Comparison of ENCODE assay signal across 14 cellular contexts in the genomic region with DNA sequence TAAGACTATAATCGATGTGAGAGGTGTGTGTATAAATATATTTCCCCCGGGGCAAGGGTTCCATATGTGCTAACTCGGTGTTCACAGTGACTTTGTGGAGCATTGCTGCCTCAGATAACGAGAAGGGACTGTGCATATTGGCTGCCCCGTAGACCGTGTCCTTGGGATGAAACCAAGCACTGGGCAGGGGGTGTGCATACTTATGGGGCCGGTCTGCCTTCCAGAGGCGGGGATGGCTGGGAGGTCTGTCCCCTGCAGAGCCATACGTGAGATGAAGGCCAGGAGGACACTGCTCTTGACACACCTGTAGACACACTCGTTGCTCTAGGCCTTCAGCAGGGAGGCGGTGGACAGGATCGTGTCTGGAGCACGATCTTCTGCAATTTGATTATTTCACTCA.
"Had no signal": no experiment of that assay in that cellular context is flagged by ENCODE, and none has a peak within 500 bp of the region (broad histone marks: within the 10 kb centered on the region; RNA-seq: fewer than 3 reads in every experiment).

No MANE protein-coding gene starts in this region.

- H3K36me3 ChIP-seq: esophagus muscularis mucosa, left ventricle myocardium inferior, thyroid gland had no signal

- H3K9me3 ChIP-seq: esophagus muscularis mucosa, left ventricle myocardium inferior, thyroid gland had no signal

- H3K27ac ChIP-seq: esophagus muscularis mucosa, left ventricle myocardium inferior, thyroid gland, VCaP had no signal

- H3K4me3 ChIP-seq: esophagus muscularis mucosa, left ventricle myocardium inferior, thyroid gland had no signal

- ATAC-seq: activated CD4-positive, alpha-beta T cell treated with anti-CD3 and anti-CD28 coated beads for 36 hours; activated T-helper 17 cell treated with anti-CD3 and anti-CD28 coated beads, Interleukin-2, amount 50 U/mL, for 72 hours; stimulated activated naive CD8-positive, alpha-beta T cell treated with anti-CD3 and anti-CD28 coated beads, Interleukin-15, amount 100 ng/mL, for 72 hours; T-cell had no signal

- H3K4me1 ChIP-seq: esophagus muscularis mucosa, left ventricle myocardium inferior, thyroid gland had no signal

- DNase-seq: activated CD4-positive, alpha-beta T cell treated with anti-CD3 and anti-CD28 coated beads for 36 hours; activated naive CD4-positive, alpha-beta T cell treated with anti-CD3 and anti-CD28 coated beads, Interleukin-2, amount 10 ng/mL, durations not matched to agents 7 days and 5 days; cerebellar nuclear complex; dermis blood vessel endothelial cell; left ventricle myocardium inferior; mesendoderm; nephron progenitor cell; stimulated activated CD4-positive, alpha-beta T cell treated with anti-CD3 and anti-CD28 coated beads, Interleukin-2, amount 100 ng/mL, for 48 hours; stimulated activated naive CD8-positive, alpha-beta T cell treated with anti-CD3 and anti-CD28 coated beads, Interleukin-15, amount 100 ng/mL, for 72 hours; T-cell; thyroid gland had no signal

- H3K27me3 ChIP-seq: thyroid gland had no signal
